ENCODE assay signal across 34 cellular contexts in the genomic region with DNA sequence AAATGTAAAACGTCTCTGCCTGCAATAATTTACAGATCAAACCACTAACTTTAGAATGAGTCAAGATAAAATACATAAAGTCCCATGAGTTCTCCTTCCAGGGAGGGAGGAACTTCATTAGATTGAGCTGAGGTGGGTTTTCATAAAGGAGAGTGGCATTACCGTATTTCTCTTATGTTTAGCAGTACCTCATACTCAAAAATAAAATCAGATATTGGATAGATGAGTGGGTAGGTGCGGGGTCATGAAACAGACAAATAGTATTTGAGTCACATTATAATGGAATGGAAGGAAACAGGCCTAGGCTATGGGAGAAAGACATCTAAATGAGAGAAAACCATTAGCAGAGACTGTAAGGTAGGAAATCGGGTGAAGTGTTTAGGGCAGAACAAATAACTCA.
"Had no signal": no experiment of that assay in that cellular context is flagged by ENCODE, and none has a peak within 500 bp of the region (broad histone marks: within the 10 kb centered on the region; RNA-seq: fewer than 3 reads in every experiment).

No MANE protein-coding gene starts in this region.

- H3K27ac ChIP-seq: adrenal gland, body of pancreas, brain microvascular endothelial cell, breast epithelium, VCaP had no signal

- FAIRE-seq: astrocyte, TTC549 had no signal

- H3K4me1 ChIP-seq: adrenal gland, body of pancreas, breast epithelium had no signal

- H3K4me3 ChIP-seq: adrenal gland, body of pancreas, breast epithelium had no signal

- DNase-seq: activated B cell treated with CpG ODN at 0.5 μM for 24 hours; activated CD4-positive, alpha-beta memory T cell treated with anti-CD3 and anti-CD28 coated beads for 36 hours; activated CD4-positive, alpha-beta T cell treated with anti-CD3 and anti-CD28 coated beads for 4 hours; activated CD4-positive, alpha-beta T cell treated with anti-CD3 and anti-CD28 coated beads, Interleukin-2, amount 10 ng/mL, durations not matched to agents 24 days and 14 days; activated CD4-positive, alpha-beta T cell treated with anti-CD3 and anti-CD28 coated beads, Interleukin-2, amount 50 U/mL, for 1 hour; activated CD4-positive, alpha-beta T cell treated with anti-CD3 and anti-CD28 coated beads, Interleukin-2, amount 50 U/mL, for 4 hours; activated CD4-positive, CD25-positive, alpha-beta regulatory T cell treated with anti-CD3 and anti-CD28 coated beads, Interleukin-2, amount 50 U/mL, for 72 hours; activated CD8-positive, alpha-beta memory T cell treated with anti-CD3 and anti-CD28 coated beads, Interleukin-2, amount 50 U/mL, for 4 hours; activated CD8-positive, alpha-beta T cell treated with anti-CD3 and anti-CD28 coated beads for 36 hours; activated effector memory CD4-positive, alpha-beta T cell treated with anti-CD3 and anti-CD28 coated beads, Interleukin-2, amount 50 U/mL, for 16 hours; activated gamma-delta T cell treated with Interleukin-2 at 50 U/mL for 16 hours; activated naive CD4-positive, alpha-beta T cell; activated naive CD4-positive, alpha-beta T cell treated with anti-CD3 and anti-CD28 coated beads for 36 hours; activated naive CD4-positive, alpha-beta T cell treated with anti-CD3 and anti-CD28 coated beads, Interleukin-2, amount 50 U/mL, for 16 hours; activated naive CD8-positive, alpha-beta T cell treated with anti-CD3 and anti-CD28 coated beads for 36 hours; activated T-cell treated with anti-CD3 and anti-CD28 coated beads for 4 hours; activated T-cell treated with anti-CD3 and anti-CD28 coated beads, Interleukin-2, amount 50 U/mL, for 1 hour; activated T-cell treated with anti-CD3 and anti-CD28 coated beads, Interleukin-2, amount 50 U/mL, for 4 hours; activated T-cell treated with anti-CD3 and anti-CD28 coated beads, Interleukin-2, amount 50 U/mL, for 72 hours; adrenal gland; amniotic stem cell; aorta; body of pancreas; brain microvascular endothelial cell; central memory CD4-positive, alpha-beta T cell; T-helper 1 cell; T-helper 2 cell; T-helper 9 cell had no signal

- H3K9me3 ChIP-seq: adrenal gland, body of pancreas, breast epithelium had no signal

- ATAC-seq: activated CD8-positive, alpha-beta T cell treated with anti-CD3 and anti-CD28 coated beads for 36 hours; activated naive CD4-positive, alpha-beta T cell treated with anti-CD3 and anti-CD28 coated beads, Interleukin-2, amount 50 U/mL, for 72 hours; activated T-cell treated with anti-CD3 and anti-CD28 coated beads, Interleukin-2, amount 50 U/mL, for 4 hours; activated T-cell treated with anti-CD3 and anti-CD28 coated beads, Interleukin-2, amount 50 U/mL, for 72 hours; activated T-helper 17 cell treated with anti-CD3 and anti-CD28 coated beads, Interleukin-2, amount 50 U/mL, for 72 hours; body of pancreas had no signal

- H3K27me3 ChIP-seq: adrenal gland, body of pancreas, brain microvascular endothelial cell, breast epithelium had no signal

- H3K36me3 ChIP-seq: adrenal gland, brain microvascular endothelial cell, breast epithelium had no signal
